In genomic region chr9:11973011-11973410, GRCh38 we compare ENCODE assay signal across 21 cellular contexts.
"Had no signal": no experiment of that assay in that cellular context is flagged by ENCODE, and none has a peak within 500 bp of the region (broad histone marks: within the 10 kb centered on the region; RNA-seq: fewer than 3 reads in every experiment).

No MANE protein-coding gene starts in this region.

- H3K4me1 Mint-ChIP-seq: activated CD4-positive, alpha-beta T cell treated with anti-CD3 and anti-CD28 coated beads, Interleukin-2, amount 10 ng/mL, durations not matched to agents 7 days and 5 days; activated CD8-positive, alpha-beta memory T cell treated with anti-CD3 and anti-CD28 coated beads, Interleukin-2, amount 10 ng/mL, durations not matched to agents 7 days and 5 days; activated naive CD4-positive, alpha-beta T cell treated with anti-CD3 and anti-CD28 coated beads, Interleukin-2, amount 50 U/mL, for 24 hours; naive thymus-derived CD4-positive, alpha-beta T cell; neural crest cell had no signal

- ATAC-seq: activated CD8-positive, alpha-beta memory T cell treated with anti-CD3 and anti-CD28 coated beads, Interleukin-2, amount 10 ng/mL, durations not matched to agents 7 days and 5 days; activated CD8-positive, alpha-beta T cell treated with anti-CD3 and anti-CD28 coated beads for 36 hours; foreskin keratinocyte; left lobe of liver; lower lobe of right lung; naive thymus-derived CD4-positive, alpha-beta T cell; sciatic nerve had no signal

- H3K36me3 Mint-ChIP-seq: activated CD8-positive, alpha-beta memory T cell treated with anti-CD3 and anti-CD28 coated beads, Interleukin-2, amount 10 ng/mL, durations not matched to agents 7 days and 5 days; activated naive CD4-positive, alpha-beta T cell treated with anti-CD3 and anti-CD28 coated beads, Interleukin-2, amount 50 U/mL, for 24 hours; naive thymus-derived CD4-positive, alpha-beta T cell; type B pancreatic cell had no signal

- H3K27me3 Mint-ChIP-seq: activated CD4-positive, alpha-beta T cell treated with anti-CD3 and anti-CD28 coated beads, Interleukin-2, amount 10 ng/mL, durations not matched to agents 7 days and 5 days; activated CD8-positive, alpha-beta memory T cell treated with anti-CD3 and anti-CD28 coated beads, Interleukin-2, amount 10 ng/mL, durations not matched to agents 7 days and 5 days; activated CD8-positive, alpha-beta T cell treated with anti-CD3 and anti-CD28 coated beads for 36 hours; activated naive CD4-positive, alpha-beta T cell treated with anti-CD3 and anti-CD28 coated beads, Interleukin-2, amount 50 U/mL, for 24 hours; dendritic cell treated with granulocyte-macrophage colony-stimulating factor and Interleukin-4, amounts not matched to agents 40 ng/mL and 50 ng/mL, for 4 days; naive thymus-derived CD4-positive, alpha-beta T cell; type B pancreatic cell had no signal

- H3K27ac Mint-ChIP-seq: activated CD4-positive, alpha-beta T cell treated with anti-CD3 and anti-CD28 coated beads, Interleukin-2, amount 10 ng/mL, durations not matched to agents 7 days and 5 days; activated CD8-positive, alpha-beta memory T cell treated with anti-CD3 and anti-CD28 coated beads, Interleukin-2, amount 10 ng/mL, durations not matched to agents 7 days and 5 days; activated CD8-positive, alpha-beta T cell treated with anti-CD3 and anti-CD28 coated beads for 36 hours; activated naive CD4-positive, alpha-beta T cell treated with anti-CD3 and anti-CD28 coated beads, Interleukin-2, amount 50 U/mL, for 24 hours; dendritic cell treated with granulocyte-macrophage colony-stimulating factor and Interleukin-4, amounts not matched to agents 40 ng/mL and 50 ng/mL, for 4 days; naive thymus-derived CD4-positive, alpha-beta T cell; T-helper 2 cell treated with Interferon-gamma antibody and Interleukin-4, amounts not matched to agents 5 μg/mL and 100 μg/mL, for 36 hours; type B pancreatic cell had no signal

- H3K9me3 Mint-ChIP-seq: dendritic cell treated with granulocyte-macrophage colony-stimulating factor and Interleukin-4, amounts not matched to agents 40 ng/mL and 50 ng/mL, for 4 days; neural crest cell; type B pancreatic cell had no signal

- H3K4me3 Mint-ChIP-seq: activated CD4-positive, alpha-beta T cell treated with anti-CD3 and anti-CD28 coated beads, Interleukin-2, amount 10 ng/mL, durations not matched to agents 7 days and 5 days; activated CD8-positive, alpha-beta memory T cell treated with anti-CD3 and anti-CD28 coated beads, Interleukin-2, amount 10 ng/mL, durations not matched to agents 7 days and 5 days; activated CD8-positive, alpha-beta T cell treated with anti-CD3 and anti-CD28 coated beads for 36 hours; activated naive CD4-positive, alpha-beta T cell treated with anti-CD3 and anti-CD28 coated beads, Interleukin-2, amount 50 U/mL, for 24 hours; dendritic cell treated with granulocyte-macrophage colony-stimulating factor and Interleukin-4, amounts not matched to agents 40 ng/mL and 50 ng/mL, for 4 days; naive thymus-derived CD4-positive, alpha-beta T cell; neural crest cell; T-helper 2 cell treated with Interferon-gamma antibody and Interleukin-4, amounts not matched to agents 5 μg/mL and 100 μg/mL, for 36 hours; type B pancreatic cell had no signal

- DNase-seq: activated CD4-positive, alpha-beta T cell treated with anti-CD3 and anti-CD28 coated beads, Interleukin-2, amount 10 ng/mL, durations not matched to agents 7 days and 5 days; activated CD4-positive, CD25-positive, alpha-beta regulatory T cell treated with anti-CD3 and anti-CD28 coated beads, Interleukin-2, amount 50 U/mL, for 72 hours; activated CD8-positive, alpha-beta memory T cell treated with anti-CD3 and anti-CD28 coated beads, Interleukin-2, amount 10 ng/mL, durations not matched to agents 7 days and 5 days; activated CD8-positive, alpha-beta T cell treated with anti-CD3 and anti-CD28 coated beads for 36 hours; activated gamma-delta T cell treated with Interleukin-2 at 50 U/mL for 16 hours; effector CD4-positive, alpha-beta T cell; foreskin keratinocyte; kidney; lower lobe of right lung; naive thymus-derived CD4-positive, alpha-beta T cell; spleen; stimulated activated CD4-positive, alpha-beta T cell treated with anti-CD3 and anti-CD28 coated beads, Interleukin-4, amount 100 ng/mL, for 1 hour; stimulated activated naive CD4-positive, alpha-beta T cell; WERI-Rb-1 had no signal
